In genomic region chr12:60101715-60102114, GRCh38 we compare ENCODE assay signal across 18 cellular contexts.
A peak's percentile ranks its signal among the peaks of the same experiment; 100 is the strongest.
DNase-seq lines count a peak whose midpoint lies in the region; ATAC-seq and TF ChIP-seq lines count a peak whose summit lies in the region.
"Had no signal": no experiment of that assay in that cellular context is flagged by ENCODE, and none has a peak within 500 bp of the region (broad histone marks: within the 10 kb centered on the region; RNA-seq: fewer than 3 reads in every experiment).

No MANE protein-coding gene starts in this region.

- TF ChIP-seq CTCF in AG09309 (IDR thresholded peaks at IDR 0.05; ENCODE audit: control insufficient read depth, insufficient read depth, low read depth, low read length, missing control alignments): no peak
- no peak for TF ChIP-seq CTCF in cardiac fibroblast (IDR thresholded peaks at IDR 0.05; ENCODE audit: low read depth, low read length)
- no peak for TF ChIP-seq CTCF in PC-9 (conservative IDR thresholded peaks at IDR 0.05)
- no peak for TF ChIP-seq CTCF in gastroesophageal sphincter (IDR thresholded peaks at IDR 0.05)

- H3K4me1 ChIP-seq in PC-9 (replicated peaks; ENCODE audit: insufficient read depth): peaks cover 9% of the 10 kb centered on the region; the same call in 1 of the 2 replicates
- no peaks in the 10 kb centered on the region for H3K4me1 ChIP-seq in gastroesophageal sphincter
- H3K4me1 ChIP-seq: esophagus muscularis mucosa had no signal

- no peak overlapping the region for H3K4me3 ChIP-seq in AG09309 (ENCODE audit: control insufficient read depth, low read depth, low read length)
- H3K4me3 ChIP-seq in cardiac fibroblast (replicated peaks in 1 of 2; ENCODE audit: low read depth in 2 of 2, low read length in 2 of 2): no peak overlapping the region
- H3K4me3 ChIP-seq in PC-9: no peak overlapping the region
- H3K4me3 ChIP-seq in gastroesophageal sphincter: no peak overlapping the region
- H3K4me3 ChIP-seq: esophagus muscularis mucosa had no signal

- CTCF ChIA-PET in PC-9 (lab: Charles Lee): no interaction called here

- no peaks in the 10 kb centered on the region for H3F3A ChIP-seq in PC-9 (ENCODE audit: insufficient read depth, low read depth)

- BruUV-seq in PC-9 (replicated peaks; lab: Mats Ljungman, UMichigan): no TSS peak

- DNase-seq in AG09309 (ENCODE audit: low read depth) (peak; percentile 31), HS-5 (ENCODE audit: low read depth) (peak; percentile 64), cardiac fibroblast (ENCODE audit: low read depth in 2 of 2) (peak; percentile 27 to 52), kidney glomerular epithelial cell (lab: John Stamatoyannopoulos, UW) (peak; percentile 50), PC-9 (no peak), NCI-H2227 (lab: John Stamatoyannopoulos, UW; ENCODE audit: unreplicated experiment) (no peak)
- DNase-seq in stimulated activated naive B cell treated with anti-CD40 and anti-IgM and Interleukin-4, amounts not matched to agents 10 μg/mL and 1 μg/mL and 100 μg/mL, for 72 hours: no peak
- DNase-seq: activated B cell treated with CpG ODN at 0.5 μM for 24 hours; activated CD8-positive, alpha-beta T cell treated with anti-CD3 and anti-CD28 coated beads, Interleukin-2, amount 10 ng/mL, durations not matched to agents 7 days and 5 days; activated naive CD4-positive, alpha-beta T cell treated with anti-CD3 and anti-CD28 coated beads, Interleukin-2, amount 50 U/mL, for 16 hours; activated T-cell treated with anti-CD3 and anti-CD28 coated beads, Interleukin-2, amount 50 U/mL, for 4 hours; midbrain; NCI-H1436 treated with DMSO at 0.1 percent for 48 hours; NCI-H2171; NCI-H748 treated with DMSO at 0.1 percent for 48 hours; stimulated activated naive CD4-positive, alpha-beta T cell treated with Interleukin-2 at 50 U/mL for 16 hours had no signal

- H3K27me3 ChIP-seq in PC-9 (ENCODE audit: insufficient read depth, low read depth) (no peaks in the 10 kb centered on the region), gastroesophageal sphincter (no peaks in the 10 kb centered on the region)
- H3K27me3 ChIP-seq: esophagus muscularis mucosa had no signal

- peaks cover 0 to 3% of the 10 kb centered on the region in 2 donors for H3K9me3 Mint-ChIP-seq in stimulated activated naive B cell treated with anti-CD40 and anti-IgM and Interleukin-4, amounts not matched to agents 10 μg/mL and 1 μg/mL and 100 μg/mL, for 72 hours

- H3K4me2 ChIP-seq in PC-9: no peak overlapping the region

- no peak for ATAC-seq in stimulated activated naive B cell treated with anti-CD40 and anti-IgM and Interleukin-4, amounts not matched to agents 10 μg/mL and 1 μg/mL and 100 μg/mL, for 72 hours (replicated peaks)
- ATAC-seq in gastroesophageal sphincter: no peak
- ATAC-seq: activated CD8-positive, alpha-beta T cell treated with anti-CD3 and anti-CD28 coated beads, Interleukin-2, amount 10 ng/mL, durations not matched to agents 7 days and 5 days; activated T-cell treated with anti-CD3 and anti-CD28 coated beads, Interleukin-2, amount 50 U/mL, for 4 hours had no signal

- H3K9me3 ChIP-seq in PC-9 (ENCODE audit: insufficient read depth, low read depth) (no peaks in the 10 kb centered on the region; the same call in none of the 2 replicates), gastroesophageal sphincter (peaks cover 0 to 17% (median 0%) of the 10 kb centered on the region in 3 donors)

- POLR2A ChIA-PET in PC-9 (lab: Charles Lee; ENCODE audit: unreplicated experiment): no interaction called here

- no peak overlapping the region for H3K27ac ChIP-seq in PC-9
- no peak overlapping the region for H3K27ac ChIP-seq in gastroesophageal sphincter
- H3K27ac ChIP-seq: esophagus muscularis mucosa had no signal

- H3K79me2 ChIP-seq in PC-9 (ENCODE audit: low read depth): no peaks in the 10 kb centered on the region

- no peaks in the 10 kb centered on the region for H3K4me1 Mint-ChIP-seq in stimulated activated naive B cell treated with anti-CD40 and anti-IgM and Interleukin-4, amounts not matched to agents 10 μg/mL and 1 μg/mL and 100 μg/mL, for 72 hours
- H3K4me1 Mint-ChIP-seq: activated B cell treated with CpG ODN at 0.5 μM for 24 hours had no signal

- H3K27ac Mint-ChIP-seq in stimulated activated naive B cell treated with anti-CD40 and anti-IgM and Interleukin-4, amounts not matched to agents 10 μg/mL and 1 μg/mL and 100 μg/mL, for 72 hours: no peak overlapping the region
- H3K27ac Mint-ChIP-seq: activated B cell treated with CpG ODN at 0.5 μM for 24 hours; activated CD8-positive, alpha-beta T cell treated with anti-CD3 and anti-CD28 coated beads, Interleukin-2, amount 10 ng/mL, durations not matched to agents 7 days and 5 days had no signal

- TF ChIP-seq EP300 in gastroesophageal sphincter (IDR thresholded peaks at IDR 0.05): no peak

- no peaks in the 10 kb centered on the region for H3K36me3 Mint-ChIP-seq in stimulated activated naive B cell treated with anti-CD40 and anti-IgM and Interleukin-4, amounts not matched to agents 10 μg/mL and 1 μg/mL and 100 μg/mL, for 72 hours

- H2AFZ ChIP-seq in PC-9: no peak overlapping the region

- no peak overlapping the region for H3K4me3 Mint-ChIP-seq in stimulated activated naive B cell treated with anti-CD40 and anti-IgM and Interleukin-4, amounts not matched to agents 10 μg/mL and 1 μg/mL and 100 μg/mL, for 72 hours
- H3K4me3 Mint-ChIP-seq: activated B cell treated with CpG ODN at 0.5 μM for 24 hours; activated CD8-positive, alpha-beta T cell treated with anti-CD3 and anti-CD28 coated beads, Interleukin-2, amount 10 ng/mL, durations not matched to agents 7 days and 5 days; activated T-cell treated with anti-CD3 and anti-CD28 coated beads, Interleukin-2, amount 50 U/mL, for 4 hours had no signal

- H4K20me1 ChIP-seq in PC-9 (ENCODE audit: insufficient read depth): no peaks in the 10 kb centered on the region

- no peaks in the 10 kb centered on the region for H3K36me3 ChIP-seq in PC-9 (ENCODE audit: low read depth)
- no peaks in the 10 kb centered on the region for H3K36me3 ChIP-seq in gastroesophageal sphincter
- H3K36me3 ChIP-seq: esophagus muscularis mucosa had no signal

- no peak for TF ChIP-seq POLR2A in gastroesophageal sphincter (IDR thresholded peaks at IDR 0.05)

- H3K27me3 Mint-ChIP-seq in stimulated activated naive B cell treated with anti-CD40 and anti-IgM and Interleukin-4, amounts not matched to agents 10 μg/mL and 1 μg/mL and 100 μg/mL, for 72 hours: no peaks in the 10 kb centered on the region
- H3K27me3 Mint-ChIP-seq: activated B cell treated with CpG ODN at 0.5 μM for 24 hours had no signal

- intact Hi-C loops in PC-9 (cut with micrococcal nuclease; ENCODE audit: unreplicated experiment): no loop called here

- no peaks in the 10 kb centered on the region; the same call in 1 of the 2 replicates for H3K9me2 ChIP-seq in PC-9 (ENCODE audit: insufficient read depth)

Comparison
In these comparisons a context has a peak if more than half of its experiments do, and no peak if none do; other contexts are left out.
1. DNase-seq: peak in AG09309 (single experiment), HS-5 (single experiment), cardiac fibroblast (2 of 2) and kidney glomerular epithelial cell (single experiment); none in PC-9 (0 of 2), stimulated activated naive B cell treated with anti-CD40 and anti-IgM and Interleukin-4, amounts not matched to agents 10 μg/mL and 1 μg/mL and 100 μg/mL, for 72 hours (single experiment) and NCI-H2227 (single experiment).